Comparison of ENCODE assay signal across 8 cellular contexts in the genomic region with DNA sequence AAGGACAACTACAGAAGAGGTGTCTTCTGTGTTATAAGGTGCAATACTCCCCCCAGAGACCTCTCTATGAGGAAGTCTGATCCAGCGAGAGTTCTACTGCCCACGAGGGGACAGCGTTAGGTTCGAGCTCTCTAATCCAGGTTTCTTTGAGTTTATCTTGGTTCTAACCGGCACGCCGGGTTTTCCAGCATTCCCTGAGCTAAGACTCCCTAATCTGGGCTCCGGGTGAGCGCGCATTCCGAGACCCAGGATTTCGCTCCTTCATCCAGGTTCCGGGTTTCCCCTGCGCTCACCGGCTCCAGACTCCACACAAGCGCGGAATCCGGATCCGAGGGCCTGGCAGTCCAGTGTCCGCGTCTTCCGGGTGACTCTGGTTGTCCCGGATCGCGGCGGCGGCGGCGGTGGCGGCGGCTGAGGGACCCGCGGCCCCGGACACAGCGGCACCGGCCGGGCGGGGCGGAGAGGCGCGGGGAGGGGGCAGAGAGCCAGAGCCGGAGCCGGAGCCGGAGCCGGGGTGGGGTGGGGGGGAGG. TPM values are rescaled to one million over a fixed set of nuclear protein-coding genes. Genes with fewer than 3 reads are reported as not detected.
DNase-seq lines count a peak whose midpoint lies in the region; ATAC-seq and TF ChIP-seq lines count a peak whose summit lies in the region.

A gene with protein sequence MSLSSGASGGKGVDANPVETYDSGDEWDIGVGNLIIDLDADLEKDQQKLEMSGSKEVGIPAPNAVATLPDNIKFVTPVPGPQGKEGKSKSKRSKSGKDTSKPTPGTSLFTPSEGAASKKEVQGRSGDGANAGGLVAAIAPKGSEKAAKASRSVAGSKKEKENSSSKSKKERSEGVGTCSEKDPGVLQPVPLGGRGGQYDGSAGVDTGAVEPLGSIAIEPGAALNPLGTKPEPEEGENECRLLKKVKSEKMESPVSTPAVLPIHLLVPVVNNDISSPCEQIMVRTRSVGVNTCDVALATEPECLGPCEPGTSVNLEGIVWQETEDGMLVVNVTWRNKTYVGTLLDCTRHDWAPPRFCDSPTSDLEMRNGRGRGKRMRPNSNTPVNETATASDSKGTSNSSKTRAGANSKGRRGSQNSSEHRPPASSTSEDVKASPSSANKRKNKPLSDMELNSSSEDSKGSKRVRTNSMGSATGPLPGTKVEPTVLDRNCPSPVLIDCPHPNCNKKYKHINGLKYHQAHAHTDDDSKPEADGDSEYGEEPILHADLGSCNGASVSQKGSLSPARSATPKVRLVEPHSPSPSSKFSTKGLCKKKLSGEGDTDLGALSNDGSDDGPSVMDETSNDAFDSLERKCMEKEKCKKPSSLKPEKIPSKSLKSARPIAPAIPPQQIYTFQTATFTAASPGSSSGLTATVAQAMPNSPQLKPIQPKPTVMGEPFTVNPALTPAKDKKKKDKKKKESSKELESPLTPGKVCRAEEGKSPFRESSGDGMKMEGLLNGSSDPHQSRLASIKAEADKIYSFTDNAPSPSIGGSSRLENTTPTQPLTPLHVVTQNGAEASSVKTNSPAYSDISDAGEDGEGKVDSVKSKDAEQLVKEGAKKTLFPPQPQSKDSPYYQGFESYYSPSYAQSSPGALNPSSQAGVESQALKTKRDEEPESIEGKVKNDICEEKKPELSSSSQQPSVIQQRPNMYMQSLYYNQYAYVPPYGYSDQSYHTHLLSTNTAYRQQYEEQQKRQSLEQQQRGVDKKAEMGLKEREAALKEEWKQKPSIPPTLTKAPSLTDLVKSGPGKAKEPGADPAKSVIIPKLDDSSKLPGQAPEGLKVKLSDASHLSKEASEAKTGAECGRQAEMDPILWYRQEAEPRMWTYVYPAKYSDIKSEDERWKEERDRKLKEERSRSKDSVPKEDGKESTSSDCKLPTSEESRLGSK (N-terminal part only) (plus strand): TSS at position 373 of the 531 bp plus-strand sequence. CDS start 38,842 bp downstream, outside the sequence.

- TF ChIP-seq CTCF in choroid plexus epithelial cell (conservative IDR thresholded peaks at IDR 0.05; ENCODE audit: low read depth, low read length) (no peak), kidney epithelial cell (IDR thresholded peaks at IDR 0.05; ENCODE audit: insufficient read depth, low read length, poor library complexity, severe bottlenecking) (no peak)

- DNase-seq in NCI-H460 (ENCODE audit: extremely low read depth, low read depth) (peak; percentile 91), choroid plexus epithelial cell (ENCODE audit: low read depth) (peak; percentile 96), kidney epithelial cell (ENCODE audit: low read depth) (peak; percentile 64)
- peak; percentile 79 to 89 for DNase-seq in activated CD4-positive, alpha-beta T cell treated with anti-CD3 and anti-CD28 coated beads for 4 hours
- peak; percentile 75 to 94 for DNase-seq in stimulated activated CD4-positive, alpha-beta T cell treated with anti-CD3 and anti-CD28 coated beads, Interleukin-15, amount 100 ng/mL, for 1 hour (ENCODE audit: low read depth in 1 of 2, low spot score in 1 of 2)

- H3K4me3 ChIP-seq in choroid plexus epithelial cell (ENCODE audit: low read depth, low read length), result peak within 1 kb of the TSS; percentile 71
- H3K4me3 ChIP-seq in kidney epithelial cell (ENCODE audit: low read depth, low read length), result peak within 1 kb of the TSS; percentile 59

- peak; percentile 60 for ATAC-seq in GM18498 (IDR thresholded peaks at IDR 0.05; ENCODE audit: unreplicated experiment)
- peak; percentile 62 for ATAC-seq in HG03159 (IDR thresholded peaks at IDR 0.05; ENCODE audit: unreplicated experiment)
- ATAC-seq in HG03097 (IDR thresholded peaks at IDR 0.05; ENCODE audit: low FRiP score, unreplicated experiment), result no peak

- H3K27me3 ChIP-seq in kidney epithelial cell (ENCODE audit: control insufficient read depth, insufficient read depth, low read length), result no peaks in the 10 kb centered on the region

- no peaks in the 10 kb centered on the region for H3K36me3 ChIP-seq in kidney epithelial cell (ENCODE audit: control insufficient read depth, insufficient read depth, low read length)

RNA-seq across cellular contexts. Expression of the gene that starts here (rescaled TPM):
- total RNA-seq in NCI-H460 (2014; rRNA removed; shearing (Covaris generic)), result 15.0 and 15.9 TPM in 2 replicates
- polyA plus RNA-seq in NCI-H460 (2014; cell fraction: nucleus; rRNA removed), result 5.6 and 5.9 TPM in 2 replicates
- 18.4 and 19.0 TPM in 2 replicates for total RNA-seq in kidney epithelial cell
